Comparison of ENCODE assay signal across 14 cellular contexts in genomic region chr6:159080217-159080976, GRCh38. TPM values are rescaled to one million over a fixed set of nuclear protein-coding genes. Genes with fewer than 3 reads are reported as not detected.
DNase-seq lines count a peak whose midpoint lies in the region; ATAC-seq lines count a peak whose summit lies in the region.
"Had no signal": no experiment of that assay in that cellular context is flagged by ENCODE, and none has a peak within 500 bp of the region (broad histone marks: within the 10 kb centered on the region; RNA-seq: fewer than 3 reads in every experiment).

No MANE protein-coding gene starts in this region.

- peak; percentile 67 to 70 for ATAC-seq in activated T-cell treated with anti-CD3 and anti-CD28 coated beads, Interleukin-2, amount 50 U/mL, for 4 hours
- ATAC-seq in HG03039 (IDR thresholded peaks at IDR 0.05; ENCODE audit: unreplicated experiment) (peak; percentile 56), HG02763 (IDR thresholded peaks at IDR 0.05; ENCODE audit: unreplicated experiment) (no peak)
- ATAC-seq in activated naive CD8-positive, alpha-beta T cell treated with anti-CD3 and anti-CD28 coated beads, Interleukin-2, amount 10 ng/mL, durations not matched to agents 7 days and 5 days (ENCODE audit: low read depth): peak; percentile 59
- peak; percentile 92 for ATAC-seq in stimulated activated naive CD8-positive, alpha-beta T cell treated with anti-CD3 and anti-CD28 coated beads, Interleukin-15, amount 100 ng/mL, for 72 hours

- H3K9me3 Mint-ChIP-seq in activated T-cell treated with anti-CD3 and anti-CD28 coated beads, Interleukin-2, amount 50 U/mL, for 4 hours: no peaks in the 10 kb centered on the region
- peaks cover 1% of the 10 kb centered on the region for H3K9me3 Mint-ChIP-seq in activated naive CD8-positive, alpha-beta T cell treated with anti-CD3 and anti-CD28 coated beads, Interleukin-2, amount 10 ng/mL, durations not matched to agents 7 days and 5 days
- H3K9me3 Mint-ChIP-seq in stimulated activated naive CD8-positive, alpha-beta T cell treated with anti-CD3 and anti-CD28 coated beads, Interleukin-15, amount 100 ng/mL, for 72 hours: no peaks in the 10 kb centered on the region

- H3K27ac Mint-ChIP-seq in activated naive CD8-positive, alpha-beta T cell treated with anti-CD3 and anti-CD28 coated beads, Interleukin-2, amount 10 ng/mL, durations not matched to agents 7 days and 5 days: peak overlapping the region; percentile 80
- H3K27ac Mint-ChIP-seq in stimulated activated naive CD8-positive, alpha-beta T cell treated with anti-CD3 and anti-CD28 coated beads, Interleukin-15, amount 100 ng/mL, for 72 hours: peak overlapping the region; percentile 93 to 94

- H3K27me3 Mint-ChIP-seq in activated T-cell treated with anti-CD3 and anti-CD28 coated beads, Interleukin-2, amount 50 U/mL, for 4 hours (ENCODE audit: low read depth): no peaks in the 10 kb centered on the region
- no peaks in the 10 kb centered on the region for H3K27me3 Mint-ChIP-seq in activated naive CD8-positive, alpha-beta T cell treated with anti-CD3 and anti-CD28 coated beads, Interleukin-2, amount 10 ng/mL, durations not matched to agents 7 days and 5 days
- no peaks in the 10 kb centered on the region for H3K27me3 Mint-ChIP-seq in stimulated activated naive CD8-positive, alpha-beta T cell treated with anti-CD3 and anti-CD28 coated beads, Interleukin-15, amount 100 ng/mL, for 72 hours

- no peaks in the 10 kb centered on the region for H3K36me3 Mint-ChIP-seq in activated T-cell treated with anti-CD3 and anti-CD28 coated beads, Interleukin-2, amount 50 U/mL, for 4 hours (ENCODE audit: insufficient read depth)
- H3K36me3 Mint-ChIP-seq in activated naive CD8-positive, alpha-beta T cell treated with anti-CD3 and anti-CD28 coated beads, Interleukin-2, amount 10 ng/mL, durations not matched to agents 7 days and 5 days: peaks cover 3% of the 10 kb centered on the region

- POLR2A ChIA-PET in activated naive CD8-positive, alpha-beta T cell treated with anti-CD3 and anti-CD28 coated beads, Interleukin-2, amount 10 ng/mL, durations not matched to agents 7 days and 5 days (lab: Charles Lee): interaction anchor here (0.7 to 7.4 kb wide), 8 partner anchors 10 to 926 kb away, joined by 3 to 50 read pairs (median 4); partner anchors contain the start of gene TAGAP

- H3K4me1 Mint-ChIP-seq in activated T-cell treated with anti-CD3 and anti-CD28 coated beads, Interleukin-2, amount 50 U/mL, for 4 hours (ENCODE audit: low read depth): peaks cover 47% of the 10 kb centered on the region
- H3K4me1 Mint-ChIP-seq in activated naive CD8-positive, alpha-beta T cell treated with anti-CD3 and anti-CD28 coated beads, Interleukin-2, amount 10 ng/mL, durations not matched to agents 7 days and 5 days: peaks cover 42% of the 10 kb centered on the region
- peaks cover 74% of the 10 kb centered on the region for H3K4me1 Mint-ChIP-seq in stimulated activated naive CD8-positive, alpha-beta T cell treated with anti-CD3 and anti-CD28 coated beads, Interleukin-15, amount 100 ng/mL, for 72 hours

- no peak for DNase-seq in activated T-cell treated with anti-CD3 and anti-CD28 coated beads, Interleukin-2, amount 50 U/mL, for 4 hours
- no peak for DNase-seq in activated T-cell treated with anti-CD3 and anti-CD28 coated beads, Interleukin-2, amount 50 U/mL, for 1 hour
- no peak for DNase-seq in activated naive CD8-positive, alpha-beta T cell treated with anti-CD3 and anti-CD28 coated beads, Interleukin-2, amount 10 ng/mL, durations not matched to agents 7 days and 5 days
- DNase-seq in stimulated activated naive CD8-positive, alpha-beta T cell treated with anti-CD3 and anti-CD28 coated beads, Interleukin-15, amount 100 ng/mL, for 72 hours: peak; percentile 55 to 75
- DNase-seq in NCI-H446 treated with DMSO at 0.1 percent for 48 hours (lab: John Stamatoyannopoulos, UW): no peak
- no peak for DNase-seq in iPS-NIHi11 (ENCODE audit: low spot score)
- DNase-seq: ACHN, caudate nucleus, DMS153, left ventricle myocardium inferior had no signal

- H3K4me3 Mint-ChIP-seq in activated T-cell treated with anti-CD3 and anti-CD28 coated beads, Interleukin-2, amount 50 U/mL, for 4 hours: no peak overlapping the region
- peak overlapping the region; percentile 33 for H3K4me3 Mint-ChIP-seq in activated naive CD8-positive, alpha-beta T cell treated with anti-CD3 and anti-CD28 coated beads, Interleukin-2, amount 10 ng/mL, durations not matched to agents 7 days and 5 days
- H3K4me3 Mint-ChIP-seq in stimulated activated naive CD8-positive, alpha-beta T cell treated with anti-CD3 and anti-CD28 coated beads, Interleukin-15, amount 100 ng/mL, for 72 hours: peak overlapping the region; percentile 73

RNA-seq across cellular contexts. Expression of gene TAGAP, which starts 35.6 kb away (rescaled TPM):
- 100 to 1,000 TPM; 120 to 132 (median 130) TPM for total RNA-seq in activated T-cell treated with anti-CD3 and anti-CD28 coated beads, Interleukin-2, amount 50 U/mL, for 4 hours
- total RNA-seq in activated naive CD8-positive, alpha-beta T cell treated with anti-CD3 and anti-CD28 coated beads, Interleukin-2, amount 10 ng/mL, durations not matched to agents 7 days and 5 days: 100 to 1,000 TPM; 106 to 112 TPM
- total RNA-seq: NCI-H460, osteoblast had no signal

Comparison
In these comparisons a context has a peak if more than half of its experiments do, and no peak if none do; other contexts are left out.
1. DNase-seq: peak in stimulated activated naive CD8-positive, alpha-beta T cell treated with anti-CD3 and anti-CD28 coated beads, Interleukin-15, amount 100 ng/mL, for 72 hours (2 of 2); none in activated T-cell treated with anti-CD3 and anti-CD28 coated beads, Interleukin-2, amount 50 U/mL, for 4 hours (single experiment), activated T-cell treated with anti-CD3 and anti-CD28 coated beads, Interleukin-2, amount 50 U/mL, for 1 hour (single experiment), activated naive CD8-positive, alpha-beta T cell treated with anti-CD3 and anti-CD28 coated beads, Interleukin-2, amount 10 ng/mL, durations not matched to agents 7 days and 5 days (single experiment), NCI-H446 treated with DMSO at 0.1 percent for 48 hours (single experiment) and iPS-NIHi11 (single experiment).